13 cellular contexts compared by ENCODE assay signal in genomic region chr11:47056261-47056915, GRCh38.
A peak's percentile ranks its signal among the peaks of the same experiment; 100 is the strongest.
DNase-seq lines count a peak whose midpoint lies in the region; ATAC-seq and TF ChIP-seq lines count a peak whose summit lies in the region.
"Had no signal": no experiment of that assay in that cellular context is flagged by ENCODE, and none has a peak within 500 bp of the region (broad histone marks: within the 10 kb centered on the region; RNA-seq: fewer than 3 reads in every experiment).

No MANE protein-coding gene starts in this region.

- DNase-seq in EL (peak; percentile 34), M059J (ENCODE audit: low read depth) (peak; percentile 34), cardiac fibroblast (ENCODE audit: low read depth in 2 of 2) (peak; percentile 76 to 79), nephron progenitor cell (no peak)
- DNase-seq in activated CD8-positive, alpha-beta memory T cell treated with anti-CD3 and anti-CD28 coated beads, Interleukin-2, amount 10 ng/mL, durations not matched to agents 7 days and 5 days = no peak
- DNase-seq: activated CD4-positive, alpha-beta T cell treated with anti-CD3 and anti-CD28 coated beads, Interleukin-2, amount 10 ng/mL, durations not matched to agents 24 days and 14 days; Calu3; KG1; NCI-H524 treated with DMSO at 0.1 percent for 48 hours had no signal

- CTCF ChIA-PET in activated CD8-positive, alpha-beta memory T cell treated with anti-CD3 and anti-CD28 coated beads, Interleukin-2, amount 10 ng/mL, durations not matched to agents 7 days and 5 days (lab: Charles Lee) = no interaction called here

- H3K4me3 Mint-ChIP-seq in nephron progenitor cell = no peak overlapping the region
- no peak overlapping the region for H3K4me3 Mint-ChIP-seq in activated CD8-positive, alpha-beta memory T cell treated with anti-CD3 and anti-CD28 coated beads, Interleukin-2, amount 10 ng/mL, durations not matched to agents 7 days and 5 days
- H3K4me3 Mint-ChIP-seq: activated CD4-positive, alpha-beta T cell treated with anti-CD3 and anti-CD28 coated beads, Interleukin-2, amount 10 ng/mL, durations not matched to agents 24 days and 14 days; stimulated activated naive CD8-positive, alpha-beta T cell treated with anti-CD3 and anti-CD28 coated beads, Interleukin-15, Interleukin-2, amounts not matched to agents 100 ng/mL and 50 ng/mL, for 24 hours had no signal

- no peaks in the 10 kb centered on the region for H3K27me3 Mint-ChIP-seq in nephron progenitor cell (ENCODE audit: low read depth, poor library complexity)
- H3K27me3 Mint-ChIP-seq in activated CD8-positive, alpha-beta memory T cell treated with anti-CD3 and anti-CD28 coated beads, Interleukin-2, amount 10 ng/mL, durations not matched to agents 7 days and 5 days = no peaks in the 10 kb centered on the region
- H3K27me3 Mint-ChIP-seq: activated CD4-positive, alpha-beta T cell treated with anti-CD3 and anti-CD28 coated beads, Interleukin-2, amount 10 ng/mL, durations not matched to agents 24 days and 14 days; stimulated activated naive CD8-positive, alpha-beta T cell treated with anti-CD3 and anti-CD28 coated beads, Interleukin-15, Interleukin-2, amounts not matched to agents 100 ng/mL and 50 ng/mL, for 24 hours had no signal

- H3K9me3 Mint-ChIP-seq in nephron progenitor cell = peaks cover 5% of the 10 kb centered on the region
- no peaks in the 10 kb centered on the region for H3K9me3 Mint-ChIP-seq in activated CD8-positive, alpha-beta memory T cell treated with anti-CD3 and anti-CD28 coated beads, Interleukin-2, amount 10 ng/mL, durations not matched to agents 7 days and 5 days (ENCODE audit: low read depth)
- H3K9me3 Mint-ChIP-seq: activated CD4-positive, alpha-beta T cell treated with anti-CD3 and anti-CD28 coated beads, Interleukin-2, amount 10 ng/mL, durations not matched to agents 24 days and 14 days; stimulated activated naive CD8-positive, alpha-beta T cell treated with anti-CD3 and anti-CD28 coated beads, Interleukin-15, Interleukin-2, amounts not matched to agents 100 ng/mL and 50 ng/mL, for 24 hours had no signal

- peak overlapping the region; percentile 41 for H3K27ac Mint-ChIP-seq in nephron progenitor cell
- no peak overlapping the region for H3K27ac Mint-ChIP-seq in activated CD8-positive, alpha-beta memory T cell treated with anti-CD3 and anti-CD28 coated beads, Interleukin-2, amount 10 ng/mL, durations not matched to agents 7 days and 5 days
- H3K27ac Mint-ChIP-seq: activated CD4-positive, alpha-beta T cell treated with anti-CD3 and anti-CD28 coated beads, Interleukin-2, amount 10 ng/mL, durations not matched to agents 24 days and 14 days; stimulated activated naive CD8-positive, alpha-beta T cell treated with anti-CD3 and anti-CD28 coated beads, Interleukin-15, Interleukin-2, amounts not matched to agents 100 ng/mL and 50 ng/mL, for 24 hours had no signal

- H3K4me3 ChIP-seq in cardiac fibroblast (replicated peaks in 1 of 2; ENCODE audit: low read depth in 2 of 2, low read length in 2 of 2) = no peak overlapping the region

- peaks cover 57% of the 10 kb centered on the region for H3K36me3 Mint-ChIP-seq in nephron progenitor cell (ENCODE audit: low read depth)
- peaks cover 9% of the 10 kb centered on the region for H3K36me3 Mint-ChIP-seq in activated CD8-positive, alpha-beta memory T cell treated with anti-CD3 and anti-CD28 coated beads, Interleukin-2, amount 10 ng/mL, durations not matched to agents 7 days and 5 days

- no peaks in the 10 kb centered on the region for H3K4me1 Mint-ChIP-seq in nephron progenitor cell
- H3K4me1 Mint-ChIP-seq in activated CD8-positive, alpha-beta memory T cell treated with anti-CD3 and anti-CD28 coated beads, Interleukin-2, amount 10 ng/mL, durations not matched to agents 7 days and 5 days = peaks cover 11% of the 10 kb centered on the region

- ATAC-seq in HG02852 (IDR thresholded peaks at IDR 0.05; ENCODE audit: unreplicated experiment) = no peak
- ATAC-seq in activated CD8-positive, alpha-beta memory T cell treated with anti-CD3 and anti-CD28 coated beads, Interleukin-2, amount 10 ng/mL, durations not matched to agents 7 days and 5 days = no peak
- ATAC-seq in HG03025 (IDR thresholded peaks at IDR 0.05; ENCODE audit: low FRiP score, unreplicated experiment) = no peak
- ATAC-seq in HG02798 (IDR thresholded peaks at IDR 0.05; ENCODE audit: poor library complexity, unreplicated experiment) = no peak

- TF ChIP-seq CTCF in cardiac fibroblast (IDR thresholded peaks at IDR 0.05; ENCODE audit: low read depth, low read length) = no peak
- no peak for TF ChIP-seq CTCF in nephron progenitor cell (IDR thresholded peaks at IDR 0.05)

Comparison
In these comparisons a context has a peak if more than half of its experiments do, and no peak if none do; other contexts are left out.
1. DNase-seq: peak in EL (single experiment), M059J (single experiment) and cardiac fibroblast (2 of 2); none in nephron progenitor cell (single experiment) and activated CD8-positive, alpha-beta memory T cell treated with anti-CD3 and anti-CD28 coated beads, Interleukin-2, amount 10 ng/mL, durations not matched to agents 7 days and 5 days (single experiment).